In the genomic region with DNA sequence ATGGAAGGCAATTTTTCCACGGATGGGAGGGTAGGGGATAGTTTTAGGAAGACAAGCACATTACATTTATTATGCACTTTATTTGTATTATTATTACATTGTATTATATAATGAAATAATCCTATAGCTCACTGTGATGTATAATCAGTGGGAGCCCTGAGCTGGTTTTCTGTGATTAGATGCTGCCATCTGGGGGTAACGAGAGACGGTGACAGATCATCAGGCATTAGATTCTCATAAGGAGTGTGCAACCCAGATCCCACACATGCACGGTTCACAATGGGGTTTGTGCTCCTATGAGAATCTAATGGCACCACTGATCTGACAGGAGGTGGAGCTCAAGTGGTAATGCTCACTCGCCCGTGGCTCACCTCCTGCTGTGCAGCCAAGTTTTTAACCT, we compare ENCODE assay signal across 14 cellular contexts.
DNase-seq lines count a peak whose midpoint lies in the region; ATAC-seq, FAIRE-seq and TF ChIP-seq lines count a peak whose summit lies in the region.
"Had no signal": no experiment of that assay in that cellular context is flagged by ENCODE, and none has a peak within 500 bp of the region (broad histone marks: within the 10 kb centered on the region; RNA-seq: fewer than 3 reads in every experiment).

No MANE protein-coding gene starts in this region.

- 84 to 87% methylated on average over 3 to 5 of the region's 6 CpGs for WGBS in endodermal cell (ENCODE audit: insufficient coverage in 1 of 2, insufficient read length in 1 of 2), 2 experiments

- H3K27me3 ChIP-seq in OCI-LY3 (ENCODE audit: low read depth, low read length) = no peaks in the 10 kb centered on the region
- no peaks in the 10 kb centered on the region for H3K27me3 ChIP-seq in endodermal cell (ENCODE audit: control insufficient read depth, insufficient read depth, low read length, poor library complexity, severe bottlenecking)
- H3K27me3 ChIP-seq: sigmoid colon had no signal

- no peak overlapping the region for H3K4me2 ChIP-seq in OCI-LY3 (ENCODE audit: low read length)

- H3K9ac ChIP-seq in OCI-LY3 (ENCODE audit: low read length) (no peak overlapping the region), endodermal cell (ENCODE audit: extremely low read depth, low read length, poor library complexity, severe bottlenecking) (no peak overlapping the region)

- no peak for DNase-seq in D721Med (ENCODE audit: insufficient read length, low spot score)
- no peak for DNase-seq in GM18507 (ENCODE audit: extremely low spot score, insufficient read length, low read depth)
- DNase-seq in endodermal cell = no peak
- DNase-seq in NCI-H2171 treated with DMSO at 0.1 percent for 48 hours (lab: John Stamatoyannopoulos, UW) = no peak
- no peak for DNase-seq in kidney tubule cell (ENCODE audit: low spot score)
- DNase-seq: activated CD4-positive, alpha-beta T cell treated with anti-CD3 and anti-CD28 coated beads for 48 hours; activated T-cell treated with anti-CD3 and anti-CD28 coated beads, Interleukin-2, amount 50 U/mL, for 48 hours; lower lobe of right lung; NCI-H2081; sigmoid colon had no signal

- peaks cover 6% of the 10 kb centered on the region for H3K4me1 ChIP-seq in OCI-LY3 (ENCODE audit: low read length)
- no peaks in the 10 kb centered on the region for H3K4me1 ChIP-seq in endodermal cell (ENCODE audit: control insufficient read depth, insufficient read depth, low read length)
- H3K4me1 ChIP-seq: lower lobe of right lung, sigmoid colon had no signal

- H3K27ac ChIP-seq in OCI-LY3 (ENCODE audit: low read length) (no peak overlapping the region), endodermal cell (ENCODE audit: low read depth, low read length) (no peak overlapping the region)
- H3K27ac ChIP-seq: lower lobe of right lung, sigmoid colon had no signal

- FAIRE-seq in D721Med (lab: Jason Lieb, UNC) (no peak), GM18507 (lab: Jason Lieb, UNC) (peak; percentile 46)

- H3K27me3 Mint-ChIP-seq in endodermal cell (ENCODE audit: insufficient read depth) = peaks cover 2% of the 10 kb centered on the region

- H3K27ac Mint-ChIP-seq in endodermal cell = no peak overlapping the region
- H3K27ac Mint-ChIP-seq: stimulated activated naive CD8-positive, alpha-beta T cell treated with anti-CD3 and anti-CD28 coated beads, Interleukin-15, Interleukin-2, amounts not matched to agents 100 ng/mL and 50 ng/mL, for 24 hours had no signal

- TF ChIP-seq CTCF in D721Med (IDR thresholded peaks at IDR 0.05; ENCODE audit: insufficient read depth, missing control alignments) (peak; percentile 21), OCI-LY3 (IDR thresholded peaks at IDR 0.05; ENCODE audit: low read depth, low read length) (peak; percentile 42), endodermal cell (conservative IDR thresholded peaks at IDR 0.05) (peak; percentile 42)

- peaks cover 4% of the 10 kb centered on the region for H3K36me3 Mint-ChIP-seq in endodermal cell (ENCODE audit: low read depth)

- H3K4me3 Mint-ChIP-seq in endodermal cell = no peak overlapping the region
- H3K4me3 Mint-ChIP-seq: stimulated activated naive CD8-positive, alpha-beta T cell treated with anti-CD3 and anti-CD28 coated beads, Interleukin-15, Interleukin-2, amounts not matched to agents 100 ng/mL and 50 ng/mL, for 24 hours had no signal

- peaks cover 11% of the 10 kb centered on the region for H3K9me3 Mint-ChIP-seq in endodermal cell
- H3K9me3 Mint-ChIP-seq: stimulated activated naive CD8-positive, alpha-beta T cell treated with anti-CD3 and anti-CD28 coated beads, Interleukin-15, Interleukin-2, amounts not matched to agents 100 ng/mL and 50 ng/mL, for 24 hours had no signal

- no peak for ATAC-seq in activated CD4-positive, CD25-positive, alpha-beta regulatory T cell treated with anti-CD3 and anti-CD28 coated beads, Interleukin-2, amount 50 U/mL, for 24 hours
- ATAC-seq in HG02571 (IDR thresholded peaks at IDR 0.05; ENCODE audit: unreplicated experiment) = no peak
- ATAC-seq: lower lobe of right lung had no signal

- H3K9me3 ChIP-seq in OCI-LY3 (ENCODE audit: insufficient read depth, low read length) = no peaks in the 10 kb centered on the region
- no peaks in the 10 kb centered on the region for H3K9me3 ChIP-seq in endodermal cell (ENCODE audit: control insufficient read depth, low read length)
- H3K9me3 ChIP-seq: lower lobe of right lung, sigmoid colon had no signal

- H4K20me1 ChIP-seq in OCI-LY3 (ENCODE audit: insufficient read depth, low read length) = no peaks in the 10 kb centered on the region

- H3K4me3 ChIP-seq in OCI-LY3 (ENCODE audit: low read length) (no peak overlapping the region), endodermal cell (ENCODE audit: low read length) (no peak overlapping the region)
- H3K4me3 ChIP-seq: lower lobe of right lung, sigmoid colon had no signal

- no peaks in the 10 kb centered on the region for H3K36me3 ChIP-seq in OCI-LY3 (replicated peaks; ENCODE audit: low read depth, low read length)
- no peaks in the 10 kb centered on the region for H3K36me3 ChIP-seq in endodermal cell (ENCODE audit: control insufficient read depth, insufficient read depth, low read length)
- H3K36me3 ChIP-seq: lower lobe of right lung, sigmoid colon had no signal

- H3K79me2 ChIP-seq in OCI-LY3 (ENCODE audit: low read length) = no peaks in the 10 kb centered on the region

- peak overlapping the region; percentile 52; the same call in 1 of the 2 replicates for H2AFZ ChIP-seq in OCI-LY3 (ENCODE audit: low read depth, low read length)

- H3K4me1 Mint-ChIP-seq in endodermal cell = peaks cover 5% of the 10 kb centered on the region
